ENCODE assay signal across 11 cellular contexts in genomic region chr14:24314377-24315193, GRCh38. TPM values are rescaled to one million over a fixed set of nuclear protein-coding genes. Genes with fewer than 3 reads are reported as not detected.
DNase-seq lines count a peak whose midpoint lies in the region; ATAC-seq and TF ChIP-seq lines count a peak whose summit lies in the region.
"Had no signal": no experiment of that assay in that cellular context is flagged by ENCODE, and none has a peak within 500 bp of the region (broad histone marks: within the 10 kb centered on the region; RNA-seq: fewer than 3 reads in every experiment).

No MANE protein-coding gene starts in this region.

- H3K4me3 ChIP-seq in Loucy (ENCODE audit: low read length, poor library complexity, severe bottlenecking): peak overlapping the region; percentile 23

- peaks cover 86% of the 10 kb centered on the region for H3K4me1 Mint-ChIP-seq in CD14-positive monocyte
- H3K4me1 Mint-ChIP-seq in chondrocyte (ENCODE audit: low read depth): peaks cover 6% of the 10 kb centered on the region
- peaks cover 34 to 57% (median 54%) of the 10 kb centered on the region in 4 donors for H3K4me1 Mint-ChIP-seq in naive thymus-derived CD8-positive, alpha-beta T cell

- peaks cover 26 to 33% of the 10 kb centered on the region in 2 donors for H3K36me3 Mint-ChIP-seq in CD14-positive monocyte
- H3K36me3 Mint-ChIP-seq in chondrocyte (ENCODE audit: low read depth): peaks cover 4% of the 10 kb centered on the region
- no peaks in the 10 kb centered on the region for H3K36me3 Mint-ChIP-seq in naive thymus-derived CD8-positive, alpha-beta T cell

- ATAC-seq in naive thymus-derived CD8-positive, alpha-beta T cell: no peak
- no peak for ATAC-seq in HG03159 (IDR thresholded peaks at IDR 0.05; ENCODE audit: unreplicated experiment)

- no peaks in the 10 kb centered on the region for H4K20me1 ChIP-seq in Loucy (ENCODE audit: insufficient read depth, low read length, poor library complexity, severe bottlenecking)

- H3K27ac Mint-ChIP-seq in CD14-positive monocyte: peak overlapping the region; percentile 95 to 99 (median 98)
- H3K27ac Mint-ChIP-seq in chondrocyte (ENCODE audit: unreplicated experiment): peak overlapping the region; percentile 4
- H3K27ac Mint-ChIP-seq in naive thymus-derived CD8-positive, alpha-beta T cell: peak overlapping the region; percentile 1 to 89 (median 70)

- H2AFZ ChIP-seq in Loucy (ENCODE audit: low read length): no peak overlapping the region

- POLR2A ChIA-PET in naive thymus-derived CD8-positive, alpha-beta T cell (lab: Charles Lee): interaction anchor here (1.2 to 8.2 kb wide), 4 partner anchors 14 to 99 kb away, joined by 3 to 67 read pairs (median 5); partner anchors contain the start of genes DHRS1, MDP1, NOP9 and TINF2

- peak overlapping the region; percentile 57 for H3K9ac ChIP-seq in Loucy (ENCODE audit: low read depth, low read length, poor library complexity, severe bottlenecking)

- intact Hi-C loops in CD14-positive monocyte (cut with micrococcal nuclease): loop anchor here in 1 of 2 donors (5.0 kb wide), 2 partner anchors 37 to 82 kb away; partner anchors contain the start of genes GMPR2 and NEDD8

- no peaks in the 10 kb centered on the region for H3K9me3 ChIP-seq in Loucy (ENCODE audit: insufficient read depth, low read depth, low read length)

- DNase-seq in CD14-positive monocyte (ENCODE audit: low spot score) (no peak), chondrocyte (ENCODE audit: low spot score) (no peak), NCI-H510A treated with DMSO at 0.1 percent for 48 hours (lab: John Stamatoyannopoulos, UW) (no peak), GM10266 (ENCODE audit: extremely low spot score) (no peak)
- DNase-seq in naive thymus-derived CD8-positive, alpha-beta T cell: peak in 1 of 10 donors; percentile 30
- DNase-seq in activated effector memory CD4-positive, alpha-beta T cell treated with anti-CD3 and anti-CD28 coated beads, Interleukin-2, amount 50 U/mL, for 16 hours: no peak
- DNase-seq: foreskin fibroblast, NCI-H2107, SIG-M5 had no signal

- H3F3A ChIP-seq in Loucy (ENCODE audit: low read depth): no peaks in the 10 kb centered on the region

- no peaks in the 10 kb centered on the region for H3K79me2 ChIP-seq in Loucy (ENCODE audit: insufficient read depth, low read length)

- TF ChIP-seq CTCF in CD14-positive monocyte (IDR thresholded peaks at IDR 0.05) (no peak), Loucy (conservative IDR thresholded peaks at IDR 0.05; ENCODE audit: low read length) (no peak), chondrocyte (IDR thresholded peaks at IDR 0.05) (no peak), GM10266 (IDR thresholded peaks at IDR 0.05; ENCODE audit: control insufficient read depth, insufficient read depth, low read depth, missing control alignments) (no peak)

- H3K4me3 Mint-ChIP-seq in CD14-positive monocyte (peak overlapping the region; percentile 81 to 95), chondrocyte (ENCODE audit: unreplicated experiment) (no peak overlapping the region)
- peak overlapping the region in 9 of 10 donors; percentile 12 to 87 (median 74) for H3K4me3 Mint-ChIP-seq in naive thymus-derived CD8-positive, alpha-beta T cell

- H3K9me3 Mint-ChIP-seq in CD14-positive monocyte (peaks cover 0 to 2% (median 0%) of the 10 kb centered on the region in 7 donors), chondrocyte (ENCODE audit: low read depth) (no peaks in the 10 kb centered on the region)
- no peaks in the 10 kb centered on the region for H3K9me3 Mint-ChIP-seq in naive thymus-derived CD8-positive, alpha-beta T cell

- H3K27me3 Mint-ChIP-seq in CD14-positive monocyte (ENCODE audit: low read depth in 3 of 3) (peaks cover 0 to 3% (median 1%) of the 10 kb centered on the region in 3 donors), chondrocyte (ENCODE audit: low read depth) (peaks cover 5% of the 10 kb centered on the region)
- H3K27me3 Mint-ChIP-seq in naive thymus-derived CD8-positive, alpha-beta T cell: peaks cover 0 to 3% (median 0%) of the 10 kb centered on the region in 5 donors

- H3K4me2 ChIP-seq in Loucy (ENCODE audit: low read depth, low read length, poor library complexity, severe bottlenecking): peak overlapping the region; percentile 65

- peaks cover 24% of the 10 kb centered on the region for H3K4me1 ChIP-seq in Loucy (ENCODE audit: insufficient read depth, low read length, poor library complexity, severe bottlenecking)

- H3K9me2 ChIP-seq in Loucy (replicated peaks; ENCODE audit: low read depth, low read length): no peaks in the 10 kb centered on the region

- H3K27me3 ChIP-seq in Loucy (ENCODE audit: insufficient read depth, low read length, poor library complexity, severe bottlenecking): no peaks in the 10 kb centered on the region

- no peaks in the 10 kb centered on the region for H3K36me3 ChIP-seq in Loucy (ENCODE audit: insufficient read depth, low read length)

RNA-seq across cellular contexts. Expression of gene LTB4R, which starts 3.3 kb away (rescaled TPM):
- polyA plus RNA-seq in CD14-positive monocyte: 10 to 100 TPM; 51.5 to 87.3 TPM
- 6.1 to 12.0 TPM (median 7.3 TPM) in 3 replicates for total RNA-seq in chondrocyte
- 10 to 100 TPM in 1 of 2 experiments, 1 to 10 TPM in 1; 9.6 to 10.1 TPM for total RNA-seq in naive thymus-derived CD8-positive, alpha-beta T cell
- 1 to 10 TPM; 3.4 to 5.9 (median 4.5) TPM for polyA plus RNA-seq in naive thymus-derived CD8-positive, alpha-beta T cell

RNA-seq across cellular contexts. Expression of gene LTB4R2, which starts 4.6 kb away (rescaled TPM):
- polyA plus RNA-seq in CD14-positive monocyte: 1 to 10 TPM; 2.7 to 2.9 TPM
- total RNA-seq in chondrocyte: 8.8 to 18.4 TPM (median 9.1 TPM) in 3 replicates
- 10 to 100 TPM; 12.5 to 13.0 TPM for total RNA-seq in naive thymus-derived CD8-positive, alpha-beta T cell
- 1 to 10 TPM in 2 of 3 donors, under 1 TPM in 1; 0.93 to 3.5 (median 1.5) TPM for polyA plus RNA-seq in naive thymus-derived CD8-positive, alpha-beta T cell

RNA-seq across cellular contexts. Expression of gene CIDEB, which starts 6.8 kb away (rescaled TPM):
- 10 to 100 TPM; 36.4 to 63.8 TPM for polyA plus RNA-seq in CD14-positive monocyte
- total RNA-seq in chondrocyte: not detected in 3 replicates
- 10 to 100 TPM; 12.2 to 15.5 TPM for total RNA-seq in naive thymus-derived CD8-positive, alpha-beta T cell
- polyA plus RNA-seq in naive thymus-derived CD8-positive, alpha-beta T cell: 10 to 100 TPM in 2 of 3 donors, 1 to 10 TPM in 1; 8.6 to 16.1 (median 13.2) TPM

RNA-seq across cellular contexts. Expression of gene NOP9, which starts 14.9 kb away (rescaled TPM):
- polyA plus RNA-seq in CD14-positive monocyte: 1 to 10 TPM; 1.2 to 1.3 TPM
- total RNA-seq in chondrocyte: 19.4 to 30.4 TPM (median 20.7 TPM) in 3 replicates
- total RNA-seq in naive thymus-derived CD8-positive, alpha-beta T cell: 10 to 100 TPM; 21.8 to 25.8 TPM
- polyA plus RNA-seq in naive thymus-derived CD8-positive, alpha-beta T cell: 1 to 10 TPM; 1.3 to 2.2 (median 1.6) TPM

RNA-seq across cellular contexts. Expression of gene DHRS1, which starts 15.0 kb away (rescaled TPM):
- polyA plus RNA-seq in CD14-positive monocyte: 10 to 100 TPM; 31.6 to 48.8 TPM
- 25.6 to 41.4 TPM (median 29.3 TPM) in 3 replicates for total RNA-seq in chondrocyte
- 10 to 100 TPM; 27.5 to 34.2 TPM for total RNA-seq in naive thymus-derived CD8-positive, alpha-beta T cell
- polyA plus RNA-seq in naive thymus-derived CD8-positive, alpha-beta T cell: 10 to 100 TPM; 19.6 to 22.4 (median 20.8) TPM

Comparison
In these comparisons a context has a peak if more than half of its experiments do, and no peak if none do; other contexts are left out.
1. H3K27ac Mint-ChIP-seq: peak in every context shown above with its lines; median percentile 98 in CD14-positive monocyte; 70 in naive thymus-derived CD8-positive, alpha-beta T cell; 4 in chondrocyte.
2. RNA of gene CIDEB, which starts 6.8 kb away (total RNA-seq): 12.2 to 15.5 TPM in naive thymus-derived CD8-positive, alpha-beta T cell; not detected in chondrocyte; every median in the first group is over 10 times any median in the second.